Comparison of ENCODE assay signal across 8 cellular contexts in genomic region chr12:45173293-45173692, GRCh38. TPM values are rescaled to one million over a fixed set of nuclear protein-coding genes. Genes with fewer than 3 reads are reported as not detected.
DNase-seq lines count a peak whose midpoint lies in the region; ATAC-seq, FAIRE-seq and TF ChIP-seq lines count a peak whose summit lies in the region.
"Not testable (repeated sequence)": the region's sequence is repeated elsewhere in the genome, so short reads cannot be mapped to it uniquely, and the experiment has no call there.

No MANE protein-coding gene starts in this region.

- not testable (repeated sequence) for H3K27me3 ChIP-seq in BJ (ENCODE audit: control insufficient read depth, insufficient read depth, low read length); foreskin keratinocyte

- POLR2A ChIA-PET in BJ (lab: Charles Lee); T-cell (lab: Charles Lee); MCF 10A (lab: Yijun Ruan, JAX): not testable (repeated sequence)

- H3K4me3 Mint-ChIP-seq in T-cell; MCF 10A (ENCODE audit: unreplicated experiment); stimulated activated naive CD8-positive, alpha-beta T cell treated with anti-CD3 and anti-CD28 coated beads, Interleukin-15, amount 100 ng/mL, for 72 hours: not testable (repeated sequence)

- not testable (repeated sequence) for H3K27ac ChIP-seq in foreskin keratinocyte

- TF ChIP-seq POLR2A in H54 (IDR thresholded peaks at IDR 0.05; ENCODE audit: low read depth, low read length), result not testable (repeated sequence)

- H3K27ac Mint-ChIP-seq in T-cell; MCF 10A (ENCODE audit: low read depth, unreplicated experiment); stimulated activated naive CD8-positive, alpha-beta T cell treated with anti-CD3 and anti-CD28 coated beads, Interleukin-15, amount 100 ng/mL, for 72 hours: not testable (repeated sequence)

- ATAC-seq in T-cell (replicated peaks in 1 of 4), result peak in 3 of 4 experiments; percentile 33 to 52 (median 47)
- peak; percentile 48 for ATAC-seq in foreskin keratinocyte
- peak; percentile 53 for ATAC-seq in stimulated activated naive CD8-positive, alpha-beta T cell treated with anti-CD3 and anti-CD28 coated beads, Interleukin-15, amount 100 ng/mL, for 72 hours

- not testable (repeated sequence) for H3K4me3 ChIP-seq in BJ (ENCODE audit: low read depth, low read length)

- H3K4me1 ChIP-seq in foreskin keratinocyte, result not testable (repeated sequence)

- H3K4me1 Mint-ChIP-seq in T-cell; MCF 10A (ENCODE audit: insufficient read depth, unreplicated experiment); stimulated activated naive CD8-positive, alpha-beta T cell treated with anti-CD3 and anti-CD28 coated beads, Interleukin-15, amount 100 ng/mL, for 72 hours: not testable (repeated sequence)

- peaks cover 11 to 15% (median 12%) of the 10 kb centered on the region in 3 donors for H3K9me3 Mint-ChIP-seq in T-cell
- peaks cover 16% of the 10 kb centered on the region for H3K9me3 Mint-ChIP-seq in MCF 10A (ENCODE audit: unreplicated experiment)
- peaks cover 16 to 24% of the 10 kb centered on the region in 2 donors for H3K9me3 Mint-ChIP-seq in stimulated activated naive CD8-positive, alpha-beta T cell treated with anti-CD3 and anti-CD28 coated beads, Interleukin-15, amount 100 ng/mL, for 72 hours

- peak; percentile 98 for FAIRE-seq in H54 (lab: Jason Lieb, UNC)

- CTCF ChIA-PET in BJ (lab: Yijun Ruan, JAX) (interaction anchor here (0.7 to 2.4 kb wide), 4 partner anchors 10 to 371 kb away, joined by 4 to 15 read pairs (median 6); no protein-coding TSS in a partner anchor), MCF 10A (lab: Yijun Ruan, JAX) (interaction anchor here (0.6 to 3.7 kb wide), 3 partner anchors 41 to 215 kb away, joined by 3 to 32 read pairs (median 4); no protein-coding TSS in a partner anchor)
- CTCF ChIA-PET in T-cell (lab: Charles Lee), result not testable (repeated sequence)

- H3K27me3 Mint-ChIP-seq in T-cell; MCF 10A (ENCODE audit: insufficient read depth, unreplicated experiment); stimulated activated naive CD8-positive, alpha-beta T cell treated with anti-CD3 and anti-CD28 coated beads, Interleukin-15, amount 100 ng/mL, for 72 hours: not testable (repeated sequence)

- intact Hi-C loops in MCF 10A (cut with micrococcal nuclease), result loop anchor here (5.0 to 10.0 kb wide), 4 partner anchors 369 to 832 kb away; partner anchors contain the start of gene ARID2

- not testable (repeated sequence) for H3K36me3 ChIP-seq in BJ (ENCODE audit: control insufficient read depth, insufficient read depth, low read length)

- not testable (repeated sequence) for DNase-seq in BJ (ENCODE audit: low read depth); H54 (ENCODE audit: insufficient read length, low spot score); T-cell; foreskin keratinocyte; stimulated activated naive CD8-positive, alpha-beta T cell treated with anti-CD3 and anti-CD28 coated beads, Interleukin-15, amount 100 ng/mL, for 72 hours
- DNase-seq in NCI-H748 (lab: John Stamatoyannopoulos, UW; ENCODE audit: unreplicated experiment) (peak; percentile 16), MCF 10A (ENCODE audit: unreplicated experiment) (peak; percentile 5), lung microvascular endothelial cell (ENCODE audit: low read depth in 2 of 2) (peak; percentile 27 to 29)

- peaks cover 39% of the 10 kb centered on the region for H3K36me3 Mint-ChIP-seq in T-cell
- not testable (repeated sequence) for H3K36me3 Mint-ChIP-seq in MCF 10A (ENCODE audit: insufficient read depth, unreplicated experiment)

- TF ChIP-seq CTCF in BJ (IDR thresholded peaks at IDR 0.05; ENCODE audit: insufficient read depth, low read depth, low read length) (peak; percentile 37), foreskin keratinocyte (conservative IDR thresholded peaks at IDR 0.05) (peak; percentile 64)
- TF ChIP-seq CTCF in MCF 10A (IDR thresholded peaks at IDR 0.05; ENCODE audit: unreplicated experiment), result not testable (repeated sequence)

- BruUV-seq in MCF 10A (replicated peaks; lab: Mats Ljungman, UMichigan), result not testable (repeated sequence)

RNA-seq across cellular contexts. Expression of gene ANO6, which starts 42.6 kb away (rescaled TPM):
- polyA plus RNA-seq in BJ (2011; rRNA removed) (45.8 and 72.3 TPM in 2 replicates), foreskin keratinocyte (14.2 and 17.3 TPM in 2 replicates)
- polyA minus RNA-seq in BJ (2011; rRNA and poly(A)+ RNA removed), result 43.7 and 44.7 TPM in 2 replicates
- total RNA-seq in T-cell (10 to 100 TPM; 17.9 to 22.5 (median 20.3) TPM), MCF 10A (2022) (25.4 and 31.8 TPM in 2 replicates), foreskin keratinocyte (69.9 and 73.3 TPM in 2 replicates), lung microvascular endothelial cell (48.6 and 62.3 TPM in 2 replicates)
